Comparison of ENCODE assay signal across 9 cellular contexts in genomic region chr7:8436965-8437364, GRCh38. TPM values are rescaled to one million over a fixed set of nuclear protein-coding genes. Genes with fewer than 3 reads are reported as not detected.
DNase-seq lines count a peak whose midpoint lies in the region; ATAC-seq and TF ChIP-seq lines count a peak whose summit lies in the region.
"Had no signal": no experiment of that assay in that cellular context is flagged by ENCODE, and none has a peak within 500 bp of the region (broad histone marks: within the 10 kb centered on the region; RNA-seq: fewer than 3 reads in every experiment).

No MANE protein-coding gene starts in this region.

- H3K9me3 Mint-ChIP-seq in activated CD4-positive, alpha-beta T cell treated with anti-CD3 and anti-CD28 coated beads for 36 hours (ENCODE audit: low read depth), result no peaks in the 10 kb centered on the region
- H3K9me3 Mint-ChIP-seq in natural killer cell, result peaks cover 4% of the 10 kb centered on the region in 2 donors

- H3K27me3 Mint-ChIP-seq in activated CD4-positive, alpha-beta T cell treated with anti-CD3 and anti-CD28 coated beads for 36 hours, result peaks cover 82% of the 10 kb centered on the region
- peaks cover 65 to 97% of the 10 kb centered on the region in 2 donors for H3K27me3 Mint-ChIP-seq in natural killer cell (ENCODE audit: low read depth in 2 of 2)

- CTCF ChIA-PET in activated CD4-positive, alpha-beta T cell treated with anti-CD3 and anti-CD28 coated beads for 36 hours (lab: Charles Lee), result interaction anchor here (0.6 to 1.1 kb wide), 3 partner anchors 10 to 22 kb away, joined by 3 to 5 read pairs (median 3); no protein-coding TSS in a partner anchor

- no peak overlapping the region for H3K27ac Mint-ChIP-seq in activated CD4-positive, alpha-beta T cell treated with anti-CD3 and anti-CD28 coated beads for 36 hours
- no peak overlapping the region for H3K27ac Mint-ChIP-seq in natural killer cell
- H3K27ac Mint-ChIP-seq: effector memory CD8-positive, alpha-beta T cell had no signal

- H3K4me1 Mint-ChIP-seq in activated CD4-positive, alpha-beta T cell treated with anti-CD3 and anti-CD28 coated beads for 36 hours, result peaks cover 18% of the 10 kb centered on the region
- H3K4me1 Mint-ChIP-seq in natural killer cell, result peaks cover 6 to 9% of the 10 kb centered on the region in 2 donors

- no peak for TF ChIP-seq CTCF in natural killer cell (IDR thresholded peaks at IDR 0.05)

- intact Hi-C loops in activated CD4-positive, alpha-beta T cell treated with anti-CD3 and anti-CD28 coated beads for 36 hours (cut with DNase I, micrococcal nuclease), result loop anchor here (1.0 to 5.0 kb wide), 3 partner anchors 285 to 1975 kb away; no protein-coding TSS in a partner anchor
- intact Hi-C loops in natural killer cell (cut with micrococcal nuclease), result no loop called here

- POLR2A ChIA-PET in activated CD4-positive, alpha-beta T cell treated with anti-CD3 and anti-CD28 coated beads for 36 hours (lab: Charles Lee), result no interaction called here

- peak; percentile 63 for ATAC-seq in activated CD4-positive, alpha-beta T cell treated with anti-CD3 and anti-CD28 coated beads for 36 hours
- ATAC-seq in GM21576 (IDR thresholded peaks at IDR 0.05; ENCODE audit: unreplicated experiment), result peak; percentile 78
- ATAC-seq in natural killer cell, result no peak
- ATAC-seq: effector memory CD8-positive, alpha-beta T cell had no signal

- no peak overlapping the region for H3K4me3 Mint-ChIP-seq in activated CD4-positive, alpha-beta T cell treated with anti-CD3 and anti-CD28 coated beads for 36 hours
- H3K4me3 Mint-ChIP-seq in natural killer cell, result no peak overlapping the region

- peak; percentile 80 for DNase-seq in activated CD4-positive, alpha-beta T cell treated with anti-CD3 and anti-CD28 coated beads for 36 hours
- DNase-seq in activated CD4-positive, alpha-beta T cell treated with anti-CD3 and anti-CD28 coated beads for 1 hour, result no peak
- DNase-seq in HUDEP-2 (lab: John Stamatoyannopoulos, UW; ENCODE audit: unreplicated experiment in 76 of 76), result peak in 40 of 76 experiments; percentile 1 to 56 (median 23)
- peak; percentile 78 for DNase-seq in activated CD4-positive, alpha-beta T cell treated with anti-CD3 and anti-CD28 coated beads for 48 hours
- peak; percentile 21 for DNase-seq in glomerular visceral epithelial cell (ENCODE audit: extremely low spot score)
- DNase-seq in stimulated activated CD4-positive, alpha-beta T cell treated with anti-CD3 and anti-CD28 coated beads, Interleukin-4, amount 100 ng/mL, for 24 hours, result peak; percentile 14
- no peak for DNase-seq in natural killer cell

- no peaks in the 10 kb centered on the region for H3K36me3 Mint-ChIP-seq in activated CD4-positive, alpha-beta T cell treated with anti-CD3 and anti-CD28 coated beads for 36 hours (ENCODE audit: low read depth)
- H3K36me3 Mint-ChIP-seq in natural killer cell, result no peaks in the 10 kb centered on the region

RNA-seq across cellular contexts. Expression of gene NXPH1, which starts 3.6 kb away (rescaled TPM):
- total RNA-seq in activated CD4-positive, alpha-beta T cell treated with anti-CD3 and anti-CD28 coated beads for 36 hours, result not detected
- total RNA-seq in natural killer cell, result not detected

Comparison
In these comparisons a context has a peak if more than half of its experiments do, and no peak if none do; other contexts are left out.
1. DNase-seq: peak in activated CD4-positive, alpha-beta T cell treated with anti-CD3 and anti-CD28 coated beads for 36 hours (single experiment), HUDEP-2 (40 of 76), activated CD4-positive, alpha-beta T cell treated with anti-CD3 and anti-CD28 coated beads for 48 hours (single experiment), glomerular visceral epithelial cell (single experiment) and stimulated activated CD4-positive, alpha-beta T cell treated with anti-CD3 and anti-CD28 coated beads, Interleukin-4, amount 100 ng/mL, for 24 hours (single experiment); none in activated CD4-positive, alpha-beta T cell treated with anti-CD3 and anti-CD28 coated beads for 1 hour (single experiment) and natural killer cell (single experiment).
2. ATAC-seq: peak in activated CD4-positive, alpha-beta T cell treated with anti-CD3 and anti-CD28 coated beads for 36 hours (single experiment) and GM21576 (single experiment); none in natural killer cell (0 of 3).